24 cellular contexts compared by ENCODE assay signal in the genomic region with DNA sequence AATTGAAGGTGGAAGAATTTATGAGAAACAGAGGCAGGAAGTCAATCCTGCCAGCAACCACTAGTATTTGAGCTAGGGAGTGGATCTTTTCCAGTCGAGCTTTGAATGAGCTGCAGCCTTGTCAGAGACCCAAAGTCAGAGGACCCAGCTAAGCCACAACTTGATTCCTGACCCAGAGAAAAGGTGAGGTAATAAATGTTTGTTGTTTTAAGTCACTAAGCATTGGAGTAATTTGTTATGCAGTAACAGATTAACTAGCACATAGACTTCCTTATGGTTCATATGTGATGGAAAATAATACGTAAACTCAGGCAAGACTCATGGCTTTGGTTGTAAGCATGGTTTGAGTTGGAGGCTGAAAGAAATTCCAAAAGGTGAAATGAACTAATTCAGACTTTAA. TPM values are rescaled to one million over a fixed set of nuclear protein-coding genes. Genes with fewer than 3 reads are reported as not detected.
DNase-seq lines count a peak whose midpoint lies in the region; ATAC-seq and TF ChIP-seq lines count a peak whose summit lies in the region.
"Had no signal": no experiment of that assay in that cellular context is flagged by ENCODE, and none has a peak within 500 bp of the region (broad histone marks: within the 10 kb centered on the region; RNA-seq: fewer than 3 reads in every experiment).

No MANE protein-coding gene starts in this region.

- no peak overlapping the region for H3K4me2 ChIP-seq in mesenchymal stem cell (ENCODE audit: low read length, poor library complexity, severe bottlenecking)

- H3K9ac ChIP-seq in mesenchymal stem cell (ENCODE audit: low read length), result no peak overlapping the region

- 69% methylated on average over 2 of the region's 2 CpGs for WGBS in mesenchymal stem cell

- peak overlapping the region; percentile 17 for H2AFZ ChIP-seq in ACC112 (ENCODE audit: low read length, unreplicated experiment)
- H2AFZ ChIP-seq in mesenchymal stem cell (ENCODE audit: low read depth, low read length), result no peak overlapping the region

- no peak overlapping the region for H3K18ac ChIP-seq in mesenchymal stem cell (ENCODE audit: low read depth in 1 of 2, low read length in 2 of 2)

- TF ChIP-seq CTCF in RWPE2 (IDR thresholded peaks at IDR 0.05; ENCODE audit: poor library complexity, severe bottlenecking), result no peak

- H2BK15ac ChIP-seq in mesenchymal stem cell (ENCODE audit: low read depth, poor library complexity, severe bottlenecking), result no peak overlapping the region

- no peaks in the 10 kb centered on the region for H3K79me1 ChIP-seq in mesenchymal stem cell (replicated peaks; ENCODE audit: low read length, poor library complexity, severe bottlenecking)

- H4K91ac ChIP-seq in mesenchymal stem cell (ENCODE audit: low read length), result no peak overlapping the region

- H2BK12ac ChIP-seq in mesenchymal stem cell (ENCODE audit: low read length in 2 of 2), result no peak overlapping the region

- no peak for DNase-seq in RWPE2 (ENCODE audit: low spot score)
- DNase-seq in epithelial cell of prostate (ENCODE audit: low read depth, low spot score), result no peak
- no peak for DNase-seq in mesenchymal stem cell
- DNase-seq in activated CD4-positive, alpha-beta T cell treated with anti-CD3 and anti-CD28 coated beads, Interleukin-2, amount 50 U/mL, for 4 hours, result no peak
- no peak for DNase-seq in AG08396 (ENCODE audit: low spot score)
- DNase-seq: activated CD4-positive, CD25-positive, alpha-beta regulatory T cell treated with anti-CD3 and anti-CD28 coated beads, Interleukin-2, amount 50 U/mL, for 72 hours; activated CD8-positive, alpha-beta T cell treated with anti-CD3 and anti-CD28 coated beads for 36 hours; activated effector memory CD4-positive, alpha-beta T cell treated with Interleukin-2 at 50 U/mL for 16 hours; BE2C; colonic mucosa; effector memory CD8-positive, alpha-beta T cell; esophagus squamous epithelium; left ventricle myocardium superior; midbrain; naive thymus-derived CD4-positive, alpha-beta T cell; NCI-H1092; NCI-H2029 treated with DMSO at 0.1 percent for 48 hours; NCI-H345; stimulated activated naive CD4-positive, alpha-beta T cell treated with Interleukin-2 at 50 U/mL for 16 hours; testis had no signal

- no peak overlapping the region for H3K4ac ChIP-seq in mesenchymal stem cell (ENCODE audit: low read depth in 1 of 2, low read length in 2 of 2)

- H2BK5ac ChIP-seq in mesenchymal stem cell (ENCODE audit: low read depth, low read length, poor library complexity, severe bottlenecking), result no peak overlapping the region

- H3K9me3 ChIP-seq in RWPE2 (ENCODE audit: severe bottlenecking) (no peaks in the 10 kb centered on the region), mesenchymal stem cell (ENCODE audit: control insufficient read depth, low read length) (peaks cover 14% of the 10 kb centered on the region)
- H3K9me3 ChIP-seq: BE2C, colonic mucosa, testis had no signal

- ATAC-seq in RWPE2 (ENCODE audit: low read depth) (no peak), GM19397 (IDR thresholded peaks at IDR 0.05; ENCODE audit: unreplicated experiment) (no peak), HG03460 (IDR thresholded peaks at IDR 0.05; ENCODE audit: unreplicated experiment) (no peak)
- ATAC-seq: activated CD8-positive, alpha-beta T cell treated with anti-CD3 and anti-CD28 coated beads for 36 hours; effector memory CD8-positive, alpha-beta T cell; left ventricle myocardium superior; naive thymus-derived CD4-positive, alpha-beta T cell had no signal

- no peak overlapping the region for H3K23ac ChIP-seq in mesenchymal stem cell (ENCODE audit: low read length in 2 of 2)

- H4K8ac ChIP-seq in mesenchymal stem cell (ENCODE audit: low read length), result no peak overlapping the region

- no peak overlapping the region for H3K14ac ChIP-seq in mesenchymal stem cell (ENCODE audit: low read length in 2 of 2)

- H2BK120ac ChIP-seq in mesenchymal stem cell (ENCODE audit: low read depth, low read length), result no peak overlapping the region

- H2AK5ac ChIP-seq in mesenchymal stem cell (ENCODE audit: low read length, severe bottlenecking), result no peak overlapping the region

- H3K79me2 ChIP-seq in ACC112 (ENCODE audit: control insufficient read depth, insufficient read depth, low read length, unreplicated experiment), result peaks cover 13% of the 10 kb centered on the region

- H3K4me1 ChIP-seq in ACC112 (ENCODE audit: control insufficient read depth, insufficient read depth, low read length, unreplicated experiment) (peaks cover 20% of the 10 kb centered on the region), RWPE2 (ENCODE audit: insufficient read depth, poor library complexity, severe bottlenecking) (peaks cover 20% of the 10 kb centered on the region), mesenchymal stem cell (ENCODE audit: control insufficient read depth, insufficient read depth, low read depth, low read length) (peaks cover 2% of the 10 kb centered on the region)
- H3K4me1 ChIP-seq: BE2C, breast epithelium, colonic mucosa, testis had no signal

- H3K27ac ChIP-seq in ACC112 (ENCODE audit: low read depth, low read length) (peak overlapping the region; percentile 34), RWPE2 (ENCODE audit: poor library complexity, severe bottlenecking) (peak overlapping the region; percentile 58), epithelial cell of prostate (peak overlapping the region; percentile 58), mesenchymal stem cell (ENCODE audit: low read length, poor library complexity, severe bottlenecking) (peak overlapping the region; percentile 91)
- H3K27ac ChIP-seq: breast epithelium, colonic mucosa, esophagus squamous epithelium, testis had no signal

- H3K27me3 ChIP-seq in ACC112 (ENCODE audit: insufficient read depth, low read length), result no peaks in the 10 kb centered on the region
- no peaks in the 10 kb centered on the region for H3K27me3 ChIP-seq in RWPE2 (ENCODE audit: insufficient read depth, poor library complexity, severe bottlenecking)
- no peaks in the 10 kb centered on the region for H3K27me3 ChIP-seq in mesenchymal stem cell (ENCODE audit: control insufficient read depth in 1 of 2, insufficient read depth in 1 of 2, low read length in 2 of 2)
- H3K27me3 ChIP-seq: BE2C, breast epithelium, colonic mucosa, esophagus squamous epithelium, testis had no signal

- H3K36me3 ChIP-seq in ACC112 (ENCODE audit: insufficient read depth, low read length) (peaks cover 55% of the 10 kb centered on the region), RWPE2 (ENCODE audit: low read depth) (peaks cover 77% of the 10 kb centered on the region), mesenchymal stem cell (ENCODE audit: control insufficient read depth in 1 of 2, insufficient read depth in 2 of 2, low read depth in 1 of 2, low read length in 2 of 2) (peaks cover 0 to 48% of the 10 kb centered on the region in 2 experiments)
- H3K36me3 ChIP-seq: BE2C, breast epithelium, colonic mucosa, esophagus squamous epithelium had no signal

- H3K4me3 ChIP-seq in ACC112 (ENCODE audit: low read depth, low read length), result peak overlapping the region; percentile 1; the same call in 1 of the 2 replicates
- H3K4me3 ChIP-seq in RWPE2 (ENCODE audit: severe bottlenecking), result no peak overlapping the region
- peak overlapping the region in 1 of 2 experiments; percentile 14 for H3K4me3 ChIP-seq in mesenchymal stem cell (ENCODE audit: insufficient read depth in 1 of 2, low read depth in 1 of 2, low read length in 2 of 2)
- H3K4me3 ChIP-seq: breast epithelium, colonic mucosa, esophagus squamous epithelium, testis had no signal

RNA-seq across cellular contexts. Expression of a gene that starts 21.6 kb away (rescaled TPM):
- 351 TPM for polyA plus RNA-seq in mesenchymal stem cell (2013, experiment 1 of 2)
- 352 TPM for polyA plus RNA-seq in mesenchymal stem cell (2013, experiment 2 of 2)
- polyA plus RNA-seq: naive thymus-derived CD4-positive, alpha-beta T cell had no signal

Comparison
In these comparisons a context has a peak if more than half of its experiments do, and no peak if none do; other contexts are left out.
1. H3K27ac ChIP-seq: peak in every context shown above with its lines; median percentile 91 in mesenchymal stem cell; 58 in RWPE2; 58 in epithelial cell of prostate; 34 in ACC112.